In the genomic region with DNA sequence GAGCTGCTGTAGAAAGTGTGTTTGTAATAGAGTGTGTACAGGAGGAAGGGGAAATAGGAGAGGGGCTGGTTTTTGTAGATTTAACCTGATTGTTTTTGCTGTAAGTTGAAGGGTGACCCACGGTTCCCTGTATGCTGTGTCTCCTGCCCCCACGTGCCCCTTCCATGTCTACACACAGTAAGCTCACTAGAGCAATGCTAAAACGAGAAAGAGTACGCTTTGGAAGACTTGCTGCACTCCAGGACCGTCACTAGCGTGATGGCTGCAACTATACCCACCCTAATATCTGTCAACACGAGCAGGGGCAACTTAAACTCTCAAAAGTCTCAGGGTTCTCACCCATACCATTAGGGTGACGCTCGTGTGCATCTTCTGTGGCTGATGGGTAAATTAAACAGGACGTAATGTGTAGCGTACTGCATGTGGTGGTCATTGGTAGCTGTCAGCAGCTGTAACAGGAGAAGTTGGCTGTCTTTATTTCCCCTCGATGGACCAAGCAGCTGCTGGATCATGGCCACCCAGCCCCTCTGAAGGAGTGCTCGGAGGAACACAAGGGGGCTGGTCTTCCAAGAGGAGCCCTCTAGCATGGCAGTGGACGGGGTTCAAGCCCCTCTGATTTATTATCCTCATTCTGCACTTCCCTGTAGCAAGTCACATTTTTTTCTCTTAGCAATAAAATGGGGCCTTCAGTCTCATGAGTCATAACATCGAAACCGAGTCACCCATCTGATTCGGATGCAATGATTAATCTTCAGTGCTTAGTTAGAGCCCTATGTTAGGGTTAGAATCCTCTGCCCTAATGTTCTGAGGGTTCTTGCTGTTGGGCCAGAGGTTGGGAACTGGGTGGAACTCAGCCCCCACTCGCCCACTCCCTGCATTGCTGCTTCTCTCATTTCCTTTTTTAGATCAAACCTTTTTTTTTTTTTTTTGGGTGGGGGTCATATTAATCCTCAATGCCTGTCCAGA, we compare ENCODE assay signal across 11 cellular contexts. TPM values are rescaled to one million over a fixed set of nuclear protein-coding genes. Genes with fewer than 3 reads are reported as not detected.
DNase-seq lines count a peak whose midpoint lies in the region; ATAC-seq and TF ChIP-seq lines count a peak whose summit lies in the region.
"Had no signal": no experiment of that assay in that cellular context is flagged by ENCODE, and none has a peak within 500 bp of the region (broad histone marks: within the 10 kb centered on the region; RNA-seq: fewer than 3 reads in every experiment).

No MANE protein-coding gene starts in this region.

- H3K9ac ChIP-seq in endodermal cell (ENCODE audit: extremely low read depth, low read length, poor library complexity, severe bottlenecking), result no peak overlapping the region
- peak overlapping the region; percentile 34 for H3K9ac ChIP-seq in smooth muscle cell (ENCODE audit: low read depth)

- peak overlapping the region; percentile 87 to 89 for H3K27ac Mint-ChIP-seq in T-cell
- no peak overlapping the region for H3K27ac Mint-ChIP-seq in endodermal cell

- DNase-seq in SIG-M5 treated with dmso at 0.1 percent for 504 hours (lab: John Stamatoyannopoulos, UW; ENCODE audit: unreplicated experiment) (peak; percentile 22), SIG-M5 (lab: John Stamatoyannopoulos, UW) (no peak), T-cell (peak in 1 of 34 experiments; percentile 14), endodermal cell (peak; percentile 35), smooth muscle cell (lab: John Stamatoyannopoulos, UW; ENCODE audit: unreplicated experiment) (no peak), GM19240 (ENCODE audit: insufficient read length, low spot score) (no peak), HPDE6-E6E7 (ENCODE audit: extremely low spot score) (no peak)
- DNase-seq: 8988T, NCI-H526, right lobe of liver had no signal

- H3K4me3 ChIP-seq in endodermal cell (ENCODE audit: low read length), result no peak overlapping the region
- H3K4me3 ChIP-seq in smooth muscle cell, result no peak overlapping the region
- H3K4me3 ChIP-seq: right lobe of liver had no signal

- TF ChIP-seq CTCF in endodermal cell (conservative IDR thresholded peaks at IDR 0.05) (no peak), smooth muscle cell (IDR thresholded peaks at IDR 0.05; ENCODE audit: borderline replicate concordance, insufficient read depth, poor library complexity, severe bottlenecking) (no peak)

- no peak overlapping the region for H3K4me2 ChIP-seq in smooth muscle cell

- H3K36me3 ChIP-seq in endodermal cell (ENCODE audit: control insufficient read depth, insufficient read depth, low read length) (peaks cover 66% of the 10 kb centered on the region), smooth muscle cell (ENCODE audit: low read depth) (peaks cover 38% of the 10 kb centered on the region)
- H3K36me3 ChIP-seq: right lobe of liver had no signal

- H3K27me3 Mint-ChIP-seq in T-cell (no peaks in the 10 kb centered on the region), endodermal cell (ENCODE audit: insufficient read depth) (no peaks in the 10 kb centered on the region)

- H3K27ac ChIP-seq in endodermal cell (ENCODE audit: low read depth, low read length), result no peak overlapping the region
- peak overlapping the region; percentile 40 for H3K27ac ChIP-seq in smooth muscle cell (ENCODE audit: low read depth)
- H3K27ac ChIP-seq: right lobe of liver had no signal

- no peak overlapping the region for H2AFZ ChIP-seq in smooth muscle cell (ENCODE audit: low read depth)

- H4K20me1 ChIP-seq in smooth muscle cell (ENCODE audit: low read depth), result peaks cover 100% of the 10 kb centered on the region

- H3K4me1 ChIP-seq in endodermal cell (ENCODE audit: control insufficient read depth, insufficient read depth, low read length), result no peaks in the 10 kb centered on the region
- H3K4me1 ChIP-seq in smooth muscle cell (ENCODE audit: low read depth), result peaks cover 17% of the 10 kb centered on the region
- H3K4me1 ChIP-seq: right lobe of liver had no signal

- H3K36me3 Mint-ChIP-seq in T-cell, result peaks cover 77% of the 10 kb centered on the region
- H3K36me3 Mint-ChIP-seq in endodermal cell (ENCODE audit: low read depth), result peaks cover 94% of the 10 kb centered on the region

- CTCF ChIA-PET in T-cell (lab: Charles Lee), result no interaction called here

- H3K4me3 Mint-ChIP-seq in T-cell (peak overlapping the region in 1 of 3 donors; percentile 10), endodermal cell (no peak overlapping the region)

- H3K9me3 Mint-ChIP-seq in T-cell (no peaks in the 10 kb centered on the region), endodermal cell (no peaks in the 10 kb centered on the region)

- peaks cover 97% of the 10 kb centered on the region for H3K79me2 ChIP-seq in smooth muscle cell (ENCODE audit: low read depth)

- peaks cover 36% of the 10 kb centered on the region for H3F3A ChIP-seq in smooth muscle cell (ENCODE audit: low read depth)

- H3K9me3 ChIP-seq in endodermal cell (ENCODE audit: control insufficient read depth, low read length) (no peaks in the 10 kb centered on the region), smooth muscle cell (replicated peaks; ENCODE audit: low read depth) (no peaks in the 10 kb centered on the region)
- H3K9me3 ChIP-seq: right lobe of liver had no signal

- ATAC-seq in T-cell (replicated peaks in 1 of 4) (peak; percentile 10 to 56 (median 42)), GM18909 (IDR thresholded peaks at IDR 0.05; ENCODE audit: poor library complexity, unreplicated experiment) (no peak)

- H3K27me3 ChIP-seq in endodermal cell (ENCODE audit: control insufficient read depth, insufficient read depth, low read length, poor library complexity, severe bottlenecking) (no peaks in the 10 kb centered on the region), smooth muscle cell (ENCODE audit: low read depth) (no peaks in the 10 kb centered on the region)
- H3K27me3 ChIP-seq: right lobe of liver had no signal

- POLR2A ChIA-PET in T-cell (lab: Charles Lee), result no interaction called here

- WGBS in endodermal cell (ENCODE audit: insufficient coverage in 1 of 2, insufficient read length in 1 of 2), 2 experiments, result 92 to 94% methylated on average over 9 to 18 of the region's 18 CpGs
- 79% methylated on average over 18 of the region's 18 CpGs for WGBS in smooth muscle cell (ENCODE audit: low lambda C conversion rate)

- H3K4me1 Mint-ChIP-seq in T-cell, result peaks cover 84 to 91% (median 90%) of the 10 kb centered on the region in 3 donors
- H3K4me1 Mint-ChIP-seq in endodermal cell, result peaks cover 7% of the 10 kb centered on the region

RNA-seq across cellular contexts. Expression of a gene that starts 14.0 kb away (rescaled TPM):
- total RNA-seq in T-cell, result 100 to 1,000 TPM; 148 to 218 (median 172) TPM
- 100 to 1,000 TPM; 286 to 362 TPM for total RNA-seq in endodermal cell
- 86.6 TPM for polyA plus RNA-seq in endodermal cell (2013, experiment 1 of 2)
- 81.3 TPM for polyA plus RNA-seq in endodermal cell (2013, experiment 2 of 2)
- total RNA-seq in smooth muscle cell, result 462 and 556 TPM in 2 replicates
- polyA plus RNA-seq in smooth muscle cell, result 280 and 356 TPM in 2 replicates

RNA-seq across cellular contexts. Expression of a gene that starts 33.4 kb away (rescaled TPM):
- total RNA-seq in T-cell (10 to 100 TPM in 1 of 5 donors, 1 to 10 TPM in 4; 6.7 to 11.4 (median 7.5) TPM), endodermal cell (10 to 100 TPM; 19.2 to 41.3 TPM), smooth muscle cell (21.0 and 21.6 TPM in 2 replicates)
- 7.7 TPM for polyA plus RNA-seq in endodermal cell (2013, experiment 1 of 2)
- polyA plus RNA-seq in endodermal cell (2013, experiment 2 of 2), result 8.9 TPM
- polyA plus RNA-seq in smooth muscle cell, result 26.1 and 36.0 TPM in 2 replicates

Comparison
In these comparisons a context has a peak if more than half of its experiments do, and no peak if none do; other contexts are left out.
1. DNase-seq: peak in SIG-M5 treated with dmso at 0.1 percent for 504 hours (single experiment) and endodermal cell (single experiment); none in SIG-M5 (single experiment), smooth muscle cell (single experiment), GM19240 (single experiment) and HPDE6-E6E7 (single experiment).